In genomic region chr15:101187820-101188516, GRCh38 we compare ENCODE assay signal across 8 cellular contexts.
A peak's percentile ranks its signal among the peaks of the same experiment; 100 is the strongest.
DNase-seq lines count a peak whose midpoint lies in the region; ATAC-seq and TF ChIP-seq lines count a peak whose summit lies in the region.

No MANE protein-coding gene starts in this region.

- H3K9me3 ChIP-seq in SK-N-SH (no peaks in the 10 kb centered on the region), psoas muscle (no peaks in the 10 kb centered on the region)

- TF ChIP-seq CTCF in SK-N-SH (IDR thresholded peaks at IDR 0.05) (no peak), epithelial cell of proximal tubule (conservative IDR thresholded peaks at IDR 0.05; ENCODE audit: low read depth, low read length) (no peak), psoas muscle (IDR thresholded peaks at IDR 0.05) (no peak)

- no peaks in the 10 kb centered on the region for H3F3A ChIP-seq in SK-N-SH (replicated peaks; ENCODE audit: insufficient read depth)

- H3K4me3 ChIP-seq in SK-N-SH (ENCODE audit: low read depth in 2 of 2, low read length in 1 of 2), result no peak overlapping the region
- H3K4me3 ChIP-seq in epithelial cell of proximal tubule (ENCODE audit: low read depth, low read length), result peak overlapping the region; percentile 41
- peak overlapping the region; percentile 57 for H3K4me3 ChIP-seq in psoas muscle

- DNase-seq in SK-N-SH (no peak), LHCN-M2 (ENCODE audit: low read depth) (peak; percentile 78), epithelial cell of proximal tubule (ENCODE audit: low read depth) (peak; percentile 45), psoas muscle (no peak), NCI-H446 treated with DMSO at 0.1 percent for 48 hours (lab: John Stamatoyannopoulos, UW) (no peak), hippocampal formation (lab: John Stamatoyannopoulos, UW) (no peak), G401 (ENCODE audit: low spot score) (no peak)

- intact Hi-C loops in psoas muscle (cut with DNase I), result loop anchor here in 1 of 2 donors (5.0 kb wide), 1 partner anchor 64 kb away; the partner anchor contains the start of gene CHSY1

- peaks cover 73% of the 10 kb centered on the region for H4K20me1 ChIP-seq in SK-N-SH (ENCODE audit: insufficient read depth)

- no peak for TF ChIP-seq RAD21 in SK-N-SH (IDR thresholded peaks at IDR 0.05; ENCODE audit: low read length)

- H3K36me3 ChIP-seq in SK-N-SH (replicated peaks in 1 of 2; ENCODE audit: control insufficient read depth in 1 of 2, insufficient read depth in 2 of 2, low read length in 1 of 2) (peaks cover 8% of the 10 kb centered on the region in 2 experiments), psoas muscle (ENCODE audit: insufficient read depth in 1 of 2, low read depth in 1 of 2) (no peaks in the 10 kb centered on the region)

- H2AFZ ChIP-seq in SK-N-SH (ENCODE audit: low read depth), result no peak overlapping the region

- in situ Hi-C loops in G401 (cut with HindIII; ENCODE audit: low sequenced_read_pairs), result no loop called here

- POLR2A ChIA-PET in SK-N-SH (lab: Yijun Ruan, JAX), result no interaction called here

- H3K4me1 ChIP-seq in SK-N-SH (ENCODE audit: control insufficient read depth in 1 of 2, insufficient read depth in 2 of 2, low read depth in 1 of 2, low read length in 1 of 2), result peaks cover 17 to 36% of the 10 kb centered on the region in 2 experiments; a peak in 3 of 4 replicates
- H3K4me1 ChIP-seq in psoas muscle, result peaks cover 34% of the 10 kb centered on the region

- CTCF ChIA-PET in SK-N-SH (lab: Yijun Ruan, JAX), result interaction anchor here (0.9 kb wide), 1 partner anchor 99 kb away, joined by 3 read pairs; no protein-coding TSS in a partner anchor

- TF ChIP-seq EP300 in SK-N-SH (IDR thresholded peaks at IDR 0.05; ENCODE audit: borderline replicate concordance in 1 of 2, low read depth in 1 of 2, low read length in 1 of 2), result no peak

- H3K9me2 ChIP-seq in SK-N-SH, result no peaks in the 10 kb centered on the region

- H3K9ac ChIP-seq in SK-N-SH, result no peak overlapping the region

- WGBS in SK-N-SH (ENCODE audit: low lambda C conversion rate), result 90% methylated on average over 17 of the region's 17 CpGs
- 17 to 31% (median 19%) methylated on average over 17 of the region's 17 CpGs for WGBS in psoas muscle, 3 donors

- peak overlapping the region; percentile 29; the same call in 1 of the 2 replicates for H3K4me2 ChIP-seq in SK-N-SH

- no peaks in the 10 kb centered on the region for H3K27me3 ChIP-seq in SK-N-SH (ENCODE audit: insufficient read depth)
- no peaks in the 10 kb centered on the region for H3K27me3 ChIP-seq in psoas muscle (ENCODE audit: insufficient read depth in 3 of 3, low read length in 2 of 3)

- peaks cover 96% of the 10 kb centered on the region for H3K79me2 ChIP-seq in SK-N-SH (ENCODE audit: insufficient read depth)

- H3K27ac ChIP-seq in SK-N-SH (ENCODE audit: low read depth in 2 of 2, low read length in 1 of 2) (peak overlapping the region in 1 of 2 experiments; percentile 35; a peak in 1 of 4 replicates), psoas muscle (peak overlapping the region; percentile 62)

- ATAC-seq in SK-N-SH treated with all-trans-retinoic acid at 6 μM for 48 hours (no peak), psoas muscle (peak; percentile 52 to 70 (median 54))

TF ChIP-seq in SK-N-SH, 30 proteins besides CTCF, POLR2A, EP300 and RAD21:
- TF ChIP-seq GATA2 (CRISPR knock-in tag; IDR thresholded peaks at IDR 0.05) (no peak), MXI1 (IDR thresholded peaks at IDR 0.05; ENCODE audit: low read depth, low read length) (no peak), FOSL2 (IDR thresholded peaks at IDR 0.05; ENCODE audit: borderline replicate concordance, low read depth) (no peak), TEAD4 (IDR thresholded peaks at IDR 0.05; ENCODE audit: borderline replicate concordance, insufficient read depth) (no peak)

TF ChIP-seq in SK-N-SH treated with all-trans-retinoic acid at 6 μM for 48 hours, 23 proteins besides CTCF, POLR2A, EP300 and RAD21:
- TF ChIP-seq TSHZ2 (CRISPR knock-in tag; IDR thresholded peaks at IDR 0.05) (no peak), CSDC2 (CRISPR knock-in tag; IDR thresholded peaks at IDR 0.05) (no peak), GLIS3 (CRISPR knock-in tag; IDR thresholded peaks at IDR 0.05) (no peak), ISL1 (CRISPR knock-in tag; IDR thresholded peaks at IDR 0.05) (no peak), POU6F1 (CRISPR knock-in tag; IDR thresholded peaks at IDR 0.05; ENCODE audit: borderline replicate concordance, low read depth) (no peak), TCF4 (CRISPR knock-in tag; IDR thresholded peaks at IDR 0.05; ENCODE audit: borderline replicate concordance) (no peak), ZC3H10 (CRISPR knock-in tag; IDR thresholded peaks at IDR 0.05) (no peak), ZNF8 (CRISPR knock-in tag; IDR thresholded peaks at IDR 0.05) (no peak), BACH2 (CRISPR knock-in tag; IDR thresholded peaks at IDR 0.05; ENCODE audit: borderline replicate concordance) (no peak), TOX (CRISPR knock-in tag; IDR thresholded peaks at IDR 0.05; ENCODE audit: borderline replicate concordance) (no peak)
- TF ChIP-seq, protein P1, sequence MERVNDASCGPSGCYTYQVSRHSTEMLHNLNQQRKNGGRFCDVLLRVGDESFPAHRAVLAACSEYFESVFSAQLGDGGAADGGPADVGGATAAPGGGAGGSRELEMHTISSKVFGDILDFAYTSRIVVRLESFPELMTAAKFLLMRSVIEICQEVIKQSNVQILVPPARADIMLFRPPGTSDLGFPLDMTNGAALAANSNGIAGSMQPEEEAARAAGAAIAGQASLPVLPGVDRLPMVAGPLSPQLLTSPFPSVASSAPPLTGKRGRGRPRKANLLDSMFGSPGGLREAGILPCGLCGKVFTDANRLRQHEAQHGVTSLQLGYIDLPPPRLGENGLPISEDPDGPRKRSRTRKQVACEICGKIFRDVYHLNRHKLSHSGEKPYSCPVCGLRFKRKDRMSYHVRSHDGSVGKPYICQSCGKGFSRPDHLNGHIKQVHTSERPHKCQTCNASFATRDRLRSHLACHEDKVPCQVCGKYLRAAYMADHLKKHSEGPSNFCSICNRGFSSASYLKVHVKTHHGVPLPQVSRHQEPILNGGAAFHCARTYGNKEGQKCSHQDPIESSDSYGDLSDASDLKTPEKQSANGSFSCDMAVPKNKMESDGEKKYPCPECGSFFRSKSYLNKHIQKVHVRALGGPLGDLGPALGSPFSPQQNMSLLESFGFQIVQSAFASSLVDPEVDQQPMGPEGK (CRISPR knock-in tag; IDR thresholded peaks at IDR 0.05; ENCODE audit: borderline replicate concordance), result no peak
- TF ChIP-seq, protein P2, sequence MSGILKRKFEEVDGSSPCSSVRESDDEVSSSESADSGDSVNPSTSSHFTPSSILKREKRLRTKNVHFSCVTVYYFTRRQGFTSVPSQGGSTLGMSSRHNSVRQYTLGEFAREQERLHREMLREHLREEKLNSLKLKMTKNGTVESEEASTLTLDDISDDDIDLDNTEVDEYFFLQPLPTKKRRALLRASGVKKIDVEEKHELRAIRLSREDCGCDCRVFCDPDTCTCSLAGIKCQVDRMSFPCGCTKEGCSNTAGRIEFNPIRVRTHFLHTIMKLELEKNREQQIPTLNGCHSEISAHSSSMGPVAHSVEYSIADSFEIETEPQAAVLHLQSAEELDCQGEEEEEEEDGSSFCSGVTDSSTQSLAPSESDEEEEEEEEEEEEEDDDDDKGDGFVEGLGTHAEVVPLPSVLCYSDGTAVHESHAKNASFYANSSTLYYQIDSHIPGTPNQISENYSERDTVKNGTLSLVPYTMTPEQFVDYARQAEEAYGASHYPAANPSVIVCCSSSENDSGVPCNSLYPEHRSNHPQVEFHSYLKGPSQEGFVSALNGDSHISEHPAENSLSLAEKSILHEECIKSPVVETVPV (CRISPR knock-in tag; IDR thresholded peaks at IDR 0.05), result no peak

Comparison
In these comparisons a context has a peak if more than half of its experiments do, and no peak if none do; other contexts are left out.
1. DNase-seq: peak in LHCN-M2 (single experiment) and epithelial cell of proximal tubule (single experiment); none in SK-N-SH (single experiment), psoas muscle (0 of 2), NCI-H446 treated with DMSO at 0.1 percent for 48 hours (single experiment), hippocampal formation (0 of 2) and G401 (single experiment).
2. H3K4me3 ChIP-seq: peak in epithelial cell of proximal tubule (single experiment) and psoas muscle (single experiment); none in SK-N-SH (0 of 2).